1 cellular context compared by ENCODE assay signal in genomic region chr15:88083828-88084760, GRCh38.
TF ChIP-seq lines count a peak whose summit lies in the region.

No MANE protein-coding gene starts in this region.

TF ChIP-seq in GM23338, 12 proteins besides CTCF, POLR2A, EP300 and RAD21 (continued from another document):
- TF ChIP-seq, protein P1, sequence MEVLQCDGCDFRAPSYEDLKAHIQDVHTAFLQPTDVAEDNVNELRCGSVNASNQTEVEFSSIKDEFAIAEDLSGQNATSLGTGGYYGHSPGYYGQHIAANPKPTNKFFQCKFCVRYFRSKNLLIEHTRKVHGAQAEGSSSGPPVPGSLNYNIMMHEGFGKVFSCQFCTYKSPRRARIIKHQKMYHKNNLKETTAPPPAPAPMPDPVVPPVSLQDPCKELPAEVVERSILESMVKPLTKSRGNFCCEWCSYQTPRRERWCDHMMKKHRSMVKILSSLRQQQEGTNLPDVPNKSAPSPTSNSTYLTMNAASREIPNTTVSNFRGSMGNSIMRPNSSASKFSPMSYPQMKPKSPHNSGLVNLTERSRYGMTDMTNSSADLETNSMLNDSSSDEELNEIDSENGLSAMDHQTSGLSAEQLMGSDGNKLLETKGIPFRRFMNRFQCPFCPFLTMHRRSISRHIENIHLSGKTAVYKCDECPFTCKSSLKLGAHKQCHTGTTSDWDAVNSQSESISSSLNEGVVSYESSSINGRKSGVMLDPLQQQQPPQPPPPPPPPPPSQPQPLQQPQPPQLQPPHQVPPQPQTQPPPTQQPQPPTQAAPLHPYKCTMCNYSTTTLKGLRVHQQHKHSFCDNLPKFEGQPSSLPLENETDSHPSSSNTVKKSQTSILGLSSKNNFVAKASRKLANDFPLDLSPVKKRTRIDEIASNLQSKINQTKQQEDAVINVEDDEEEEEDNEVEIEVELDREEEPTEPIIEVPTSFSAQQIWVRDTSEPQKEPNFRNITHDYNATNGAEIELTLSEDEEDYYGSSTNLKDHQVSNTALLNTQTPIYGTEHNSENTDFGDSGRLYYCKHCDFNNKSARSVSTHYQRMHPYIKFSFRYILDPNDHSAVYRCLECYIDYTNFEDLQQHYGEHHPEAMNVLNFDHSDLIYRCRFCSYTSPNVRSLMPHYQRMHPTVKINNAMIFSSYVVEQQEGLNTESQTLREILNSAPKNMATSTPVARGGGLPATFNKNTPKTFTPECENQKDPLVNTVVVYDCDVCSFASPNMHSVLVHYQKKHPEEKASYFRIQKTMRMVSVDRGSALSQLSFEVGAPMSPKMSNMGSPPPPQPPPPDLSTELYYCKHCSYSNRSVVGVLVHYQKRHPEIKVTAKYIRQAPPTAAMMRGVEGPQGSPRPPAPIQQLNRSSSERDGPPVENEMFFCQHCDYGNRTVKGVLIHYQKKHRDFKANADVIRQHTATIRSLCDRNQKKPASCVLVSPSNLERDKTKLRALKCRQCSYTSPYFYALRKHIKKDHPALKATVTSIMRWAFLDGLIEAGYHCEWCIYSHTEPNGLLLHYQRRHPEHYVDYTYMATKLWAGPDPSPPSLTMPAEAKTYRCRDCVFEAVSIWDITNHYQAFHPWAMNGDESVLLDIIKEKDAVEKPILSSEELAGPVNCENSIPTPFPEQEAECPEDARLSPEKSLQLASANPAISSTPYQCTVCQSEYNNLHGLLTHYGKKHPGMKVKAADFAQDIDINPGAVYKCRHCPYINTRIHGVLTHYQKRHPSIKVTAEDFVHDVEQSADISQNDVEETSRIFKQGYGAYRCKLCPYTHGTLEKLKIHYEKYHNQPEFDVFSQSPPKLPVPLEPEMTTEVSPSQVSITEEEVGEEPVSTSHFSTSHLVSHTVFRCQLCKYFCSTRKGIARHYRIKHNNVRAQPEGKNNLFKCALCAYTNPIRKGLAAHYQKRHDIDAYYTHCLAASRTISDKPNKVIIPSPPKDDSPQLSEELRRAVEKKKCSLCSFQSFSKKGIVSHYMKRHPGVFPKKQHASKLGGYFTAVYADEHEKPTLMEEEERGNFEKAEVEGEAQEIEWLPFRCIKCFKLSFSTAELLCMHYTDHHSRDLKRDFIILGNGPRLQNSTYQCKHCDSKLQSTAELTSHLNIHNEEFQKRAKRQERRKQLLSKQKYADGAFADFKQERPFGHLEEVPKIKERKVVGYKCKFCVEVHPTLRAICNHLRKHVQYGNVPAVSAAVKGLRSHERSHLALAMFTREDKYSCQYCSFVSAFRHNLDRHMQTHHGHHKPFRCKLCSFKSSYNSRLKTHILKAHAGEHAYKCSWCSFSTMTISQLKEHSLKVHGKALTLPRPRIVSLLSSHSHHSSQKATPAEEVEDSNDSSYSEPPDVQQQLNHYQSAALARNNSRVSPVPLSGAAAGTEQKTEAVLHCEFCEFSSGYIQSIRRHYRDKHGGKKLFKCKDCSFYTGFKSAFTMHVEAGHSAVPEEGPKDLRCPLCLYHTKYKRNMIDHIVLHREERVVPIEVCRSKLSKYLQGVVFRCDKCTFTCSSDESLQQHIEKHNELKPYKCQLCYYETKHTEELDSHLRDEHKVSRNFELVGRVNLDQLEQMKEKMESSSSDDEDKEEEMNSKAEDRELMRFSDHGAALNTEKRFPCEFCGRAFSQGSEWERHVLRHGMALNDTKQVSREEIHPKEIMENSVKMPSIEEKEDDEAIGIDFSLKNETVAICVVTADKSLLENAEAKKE (CRISPR knock-in tag; IDR thresholded peaks at IDR 0.05), result no peak
- TF ChIP-seq ZNF114 (CRISPR knock-in tag; IDR thresholded peaks at IDR 0.05) (no peak), REST (IDR thresholded peaks at IDR 0.05; ENCODE audit: unreplicated experiment) (no peak), JUNB (IDR thresholded peaks at IDR 0.05; ENCODE audit: unreplicated experiment) (no peak)
